8 cellular contexts compared by ENCODE assay signal in genomic region chr12:111841236-111841749, GRCh38. TPM values are rescaled to one million over a fixed set of nuclear protein-coding genes. Genes with fewer than 3 reads are reported as not detected.
DNase-seq lines count a peak whose midpoint lies in the region; ATAC-seq and TF ChIP-seq lines count a peak whose summit lies in the region.

No MANE protein-coding gene starts in this region.

- H3K27ac Mint-ChIP-seq in activated CD8-positive, alpha-beta memory T cell treated with anti-CD3 and anti-CD28 coated beads, Interleukin-2, amount 10 ng/mL, durations not matched to agents 7 days and 5 days = peak overlapping the region; percentile 94
- H3K27ac Mint-ChIP-seq in activated naive CD8-positive, alpha-beta T cell treated with anti-CD3 and anti-CD28 coated beads, Interleukin-2, amount 50 U/mL, for 24 hours = peak overlapping the region; percentile 99

- peak overlapping the region; percentile 97 for H3K4me3 Mint-ChIP-seq in activated CD8-positive, alpha-beta memory T cell treated with anti-CD3 and anti-CD28 coated beads, Interleukin-2, amount 10 ng/mL, durations not matched to agents 7 days and 5 days
- H3K4me3 Mint-ChIP-seq in activated naive CD8-positive, alpha-beta T cell treated with anti-CD3 and anti-CD28 coated beads, Interleukin-2, amount 50 U/mL, for 24 hours = peak overlapping the region; percentile 95

- peak overlapping the region; percentile 99 for H3K9ac ChIP-seq in HUES48 (ENCODE audit: low read depth, low read length)

- H3K27me3 ChIP-seq in HUES48 (ENCODE audit: control insufficient read depth, insufficient read depth, low read length) (no peaks in the 10 kb centered on the region), layer of hippocampus (ENCODE audit: control insufficient read depth, insufficient read depth, low read length) (no peaks in the 10 kb centered on the region), testis (no peaks in the 10 kb centered on the region)

- peaks cover 33% of the 10 kb centered on the region for H3K36me3 Mint-ChIP-seq in activated CD8-positive, alpha-beta memory T cell treated with anti-CD3 and anti-CD28 coated beads, Interleukin-2, amount 10 ng/mL, durations not matched to agents 7 days and 5 days
- H3K36me3 Mint-ChIP-seq in activated naive CD8-positive, alpha-beta T cell treated with anti-CD3 and anti-CD28 coated beads, Interleukin-2, amount 50 U/mL, for 24 hours (ENCODE audit: low read depth) = peaks cover 43% of the 10 kb centered on the region

- H3K4me3 ChIP-seq in HUES48 (ENCODE audit: low read depth, low read length) (peak overlapping the region; percentile 96), testis (peak overlapping the region; percentile 83 to 95)

- no peak for DNase-seq in activated CD8-positive, alpha-beta memory T cell treated with anti-CD3 and anti-CD28 coated beads, Interleukin-2, amount 10 ng/mL, durations not matched to agents 7 days and 5 days
- no peak for DNase-seq in activated CD8-positive, alpha-beta memory T cell treated with anti-CD3 and anti-CD28 coated beads for 24 hours
- DNase-seq in activated naive CD8-positive, alpha-beta T cell treated with anti-CD3 and anti-CD28 coated beads, Interleukin-2, amount 50 U/mL, for 24 hours = no peak
- DNase-seq in testis (no peak), GM10266 (ENCODE audit: extremely low spot score) (no peak), retina (no peak)

- no peak for TF ChIP-seq CTCF in testis (IDR thresholded peaks at IDR 0.05)
- TF ChIP-seq CTCF in GM10266 (IDR thresholded peaks at IDR 0.05; ENCODE audit: control insufficient read depth, insufficient read depth, low read depth, missing control alignments) = no peak

- H3K9me3 ChIP-seq in HUES48 (ENCODE audit: control insufficient read depth, insufficient read depth, low read length) (no peaks in the 10 kb centered on the region), testis (no peaks in the 10 kb centered on the region)

- no peaks in the 10 kb centered on the region for H3K27me3 Mint-ChIP-seq in activated CD8-positive, alpha-beta memory T cell treated with anti-CD3 and anti-CD28 coated beads, Interleukin-2, amount 10 ng/mL, durations not matched to agents 7 days and 5 days
- H3K27me3 Mint-ChIP-seq in activated naive CD8-positive, alpha-beta T cell treated with anti-CD3 and anti-CD28 coated beads, Interleukin-2, amount 50 U/mL, for 24 hours = no peaks in the 10 kb centered on the region

- ATAC-seq in activated CD8-positive, alpha-beta memory T cell treated with anti-CD3 and anti-CD28 coated beads, Interleukin-2, amount 10 ng/mL, durations not matched to agents 7 days and 5 days = no peak
- ATAC-seq in activated naive CD8-positive, alpha-beta T cell treated with anti-CD3 and anti-CD28 coated beads, Interleukin-2, amount 50 U/mL, for 24 hours = peak; percentile 0

- H3K9me3 Mint-ChIP-seq in activated CD8-positive, alpha-beta memory T cell treated with anti-CD3 and anti-CD28 coated beads, Interleukin-2, amount 10 ng/mL, durations not matched to agents 7 days and 5 days (ENCODE audit: low read depth) = no peaks in the 10 kb centered on the region
- no peaks in the 10 kb centered on the region for H3K9me3 Mint-ChIP-seq in activated naive CD8-positive, alpha-beta T cell treated with anti-CD3 and anti-CD28 coated beads, Interleukin-2, amount 50 U/mL, for 24 hours

- no peak for TF ChIP-seq POLR2A in testis (IDR thresholded peaks at IDR 0.05)

- peaks cover 26% of the 10 kb centered on the region for H3K36me3 ChIP-seq in HUES48 (ENCODE audit: control insufficient read depth, insufficient read depth, low read length)
- no peaks in the 10 kb centered on the region for H3K36me3 ChIP-seq in testis (ENCODE audit: low read depth, missing control alignments)

- peaks cover 9% of the 10 kb centered on the region for H3K4me1 ChIP-seq in HUES48 (ENCODE audit: control insufficient read depth, insufficient read depth, low read length)
- peaks cover 23% of the 10 kb centered on the region for H3K4me1 ChIP-seq in testis

- CTCF ChIA-PET in activated CD8-positive, alpha-beta memory T cell treated with anti-CD3 and anti-CD28 coated beads, Interleukin-2, amount 10 ng/mL, durations not matched to agents 7 days and 5 days (lab: Charles Lee) = interaction anchor here (0.5 to 2.1 kb wide), 5 partner anchors 15 to 546 kb away, joined by 3 to 12 read pairs (median 5); partner anchors contain the start of gene ERP29

- intact Hi-C loops in testis (cut with DNase I; ENCODE audit: low total_unique reads) = no loop called here

- peaks cover 48% of the 10 kb centered on the region for H3K4me1 Mint-ChIP-seq in activated CD8-positive, alpha-beta memory T cell treated with anti-CD3 and anti-CD28 coated beads, Interleukin-2, amount 10 ng/mL, durations not matched to agents 7 days and 5 days
- peaks cover 56% of the 10 kb centered on the region for H3K4me1 Mint-ChIP-seq in activated naive CD8-positive, alpha-beta T cell treated with anti-CD3 and anti-CD28 coated beads, Interleukin-2, amount 50 U/mL, for 24 hours

- 1% methylated on average over 13 of the region's 13 CpGs for WGBS in testis, 2 donors

- H3K27ac ChIP-seq in HUES48 (ENCODE audit: low read depth, low read length) (peak overlapping the region; percentile 94), layer of hippocampus (ENCODE audit: low read depth, low read length) (peak overlapping the region; percentile 96), testis (peak overlapping the region; percentile 88 to 96)

RNA-seq across cellular contexts. Expression of gene MAPKAPK5, which starts 0.7 kb away (rescaled TPM):
- total RNA-seq in activated CD8-positive, alpha-beta memory T cell treated with anti-CD3 and anti-CD28 coated beads, Interleukin-2, amount 10 ng/mL, durations not matched to agents 7 days and 5 days = 10 to 100 TPM; 48.1 to 49.6 TPM
- total RNA-seq in testis = 10 to 100 TPM; 62.9 to 77.8 TPM
- polyA plus RNA-seq in testis (ENCODE audit: insufficient read depth, low read depth, low replicate concordance) = 35.6 TPM
